ENCODE assay signal across 17 cellular contexts in the genomic region with DNA sequence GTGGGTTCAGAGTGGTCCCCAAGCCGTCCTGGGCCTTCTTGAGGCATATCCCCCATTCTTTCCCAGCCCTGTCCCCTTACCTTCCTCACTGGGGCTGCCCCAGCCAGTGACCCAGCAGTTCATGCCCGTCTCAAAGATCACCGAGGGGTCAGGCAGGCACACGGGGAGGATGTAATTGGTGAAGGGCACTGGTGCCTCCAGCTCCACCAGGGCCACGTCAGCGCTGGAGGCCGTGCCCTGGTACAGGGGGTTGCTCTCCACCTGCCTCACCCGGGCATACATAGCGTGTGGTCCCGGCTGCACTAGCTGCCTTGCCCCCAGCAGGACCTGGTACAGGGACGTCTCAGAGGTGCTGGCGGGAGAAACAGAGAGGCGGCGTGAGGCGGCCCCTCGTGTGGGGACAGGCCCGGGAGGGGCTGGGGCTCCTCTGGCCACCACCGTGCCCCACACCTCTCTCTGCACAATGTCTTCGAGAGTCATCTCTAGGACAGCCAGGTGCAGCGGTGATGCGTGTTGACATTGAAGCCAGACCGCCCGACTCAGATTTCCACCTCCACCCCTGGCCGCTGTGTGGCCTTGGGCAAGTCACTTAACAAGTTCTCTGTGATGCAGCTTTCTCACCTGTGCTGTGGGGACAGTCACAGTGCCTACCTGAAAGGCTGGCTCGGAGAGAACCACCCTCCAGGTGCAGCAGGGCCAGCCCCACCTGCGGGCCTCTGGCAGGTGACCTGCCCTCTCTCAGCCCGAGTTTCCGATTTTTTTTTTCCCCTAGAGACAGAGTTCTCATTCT.
"Had no signal": no experiment of that assay in that cellular context is flagged by ENCODE, and none has a peak within 500 bp of the region (broad histone marks: within the 10 kb centered on the region; RNA-seq: fewer than 3 reads in every experiment).

No MANE protein-coding gene starts in this region.

- H3K36me3 Mint-ChIP-seq: immature natural killer cell, naive B cell had no signal

- H3K9me3 Mint-ChIP-seq: activated CD4-positive, alpha-beta memory T cell treated with anti-CD3 and anti-CD28 coated beads, Interleukin-2, amount 10 ng/mL, durations not matched to agents 7 days and 5 days; activated T-cell treated with anti-CD3 and anti-CD28 coated beads, Interleukin-2, amount 50 U/mL, for 72 hours; immature natural killer cell; naive B cell; stimulated activated effector memory CD8-positive, alpha-beta T cell treated with anti-CD3 and anti-CD28 coated beads, Interleukin-12 subunit alpha, Interleukin-12 subunit beta, amount 100 ng/mL, for 72 hours had no signal

- ATAC-seq: activated T-cell treated with anti-CD3 and anti-CD28 coated beads, Interleukin-2, amount 50 U/mL, for 72 hours; left colon; stimulated activated effector memory CD8-positive, alpha-beta T cell treated with anti-CD3 and anti-CD28 coated beads, Interleukin-12 subunit alpha, Interleukin-12 subunit beta, amount 100 ng/mL, for 72 hours had no signal

- H3K27ac ChIP-seq: breast epithelium, dorsolateral prefrontal cortex, esophagus muscularis mucosa, transverse colon, VCaP had no signal

- H3K4me3 Mint-ChIP-seq: activated CD4-positive, alpha-beta memory T cell treated with anti-CD3 and anti-CD28 coated beads, Interleukin-2, amount 10 ng/mL, durations not matched to agents 7 days and 5 days had no signal

- DNase-seq: activated CD4-positive, alpha-beta memory T cell treated with anti-CD3 and anti-CD28 coated beads, Interleukin-2, amount 10 ng/mL, durations not matched to agents 7 days and 5 days; activated CD8-positive, alpha-beta memory T cell treated with anti-CD3 and anti-CD28 coated beads, Interleukin-2, amount 50 U/mL, for 4 hours; activated T-cell treated with anti-CD3 and anti-CD28 coated beads, Interleukin-2, amount 50 U/mL, for 72 hours; aorta; dorsolateral prefrontal cortex; foreskin fibroblast; immature natural killer cell; left colon; naive B cell; right cardiac atrium; transverse colon had no signal

- H3K27me3 ChIP-seq: breast epithelium, dorsolateral prefrontal cortex had no signal

- H3K27ac Mint-ChIP-seq: activated CD4-positive, alpha-beta memory T cell treated with anti-CD3 and anti-CD28 coated beads, Interleukin-2, amount 10 ng/mL, durations not matched to agents 7 days and 5 days; activated T-cell treated with anti-CD3 and anti-CD28 coated beads, Interleukin-2, amount 50 U/mL, for 72 hours; immature natural killer cell; stimulated activated effector memory CD8-positive, alpha-beta T cell treated with anti-CD3 and anti-CD28 coated beads, Interleukin-12 subunit alpha, Interleukin-12 subunit beta, amount 100 ng/mL, for 72 hours had no signal

- H3K36me3 ChIP-seq: breast epithelium, transverse colon had no signal

- H3K9me3 ChIP-seq: breast epithelium, esophagus muscularis mucosa, transverse colon had no signal

- H3K4me2 ChIP-seq: smooth muscle cell had no signal

- H3K4me3 ChIP-seq: breast epithelium, esophagus muscularis mucosa, lung, smooth muscle cell, transverse colon had no signal
